3 cellular contexts compared by ENCODE assay signal in genomic region chr4:159780196-159780922, GRCh38.
"Had no signal": no experiment of that assay in that cellular context is flagged by ENCODE, and none has a peak within 500 bp of the region (broad histone marks: within the 10 kb centered on the region; RNA-seq: fewer than 3 reads in every experiment).

No MANE protein-coding gene starts in this region.

- ATAC-seq: GM12878 had no signal

- H3K4me3 ChIP-seq: GM12878 had no signal

- DNase-seq: GDM1, GF-D8 had no signal
